ENCODE assay signal across 21 cellular contexts in the genomic region with DNA sequence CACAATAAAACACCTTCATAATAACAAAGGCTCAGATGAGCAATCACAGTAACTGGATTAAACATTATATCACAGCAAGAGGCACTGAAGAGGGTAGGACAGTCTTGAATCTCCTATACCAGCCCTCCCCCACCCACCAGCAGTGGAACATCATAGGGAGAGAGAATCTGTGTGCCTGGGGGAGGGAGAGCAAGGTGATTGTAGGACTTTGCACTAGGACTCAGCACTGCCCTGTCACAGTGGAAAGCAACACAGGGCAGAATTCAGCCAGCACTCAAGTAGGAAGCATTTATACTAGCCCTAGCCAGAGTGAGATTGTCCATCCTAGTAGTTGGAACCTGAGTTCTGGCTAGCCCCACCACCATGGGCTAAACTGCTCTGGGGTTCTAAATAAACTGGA.
"Had no signal": no experiment of that assay in that cellular context is flagged by ENCODE, and none has a peak within 500 bp of the region (broad histone marks: within the 10 kb centered on the region; RNA-seq: fewer than 3 reads in every experiment).

No MANE protein-coding gene starts in this region.

- DNase-seq: IMR-90, Karpas-422, KG1, MG63, NCI-H1092, NCI-H1105 treated with DMSO at 0.1 percent for 48 hours, NCI-H1417 treated with DMSO at 0.1 percent for 48 hours, NCI-H146, NCI-H1694 treated with DMSO at 0.1 percent for 48 hours, NCI-H1930, NCI-H2081, NCI-H2107, NCI-H2227 treated with DMSO at 0.1 percent for 48 hours, NCI-H524, NCI-H69, NCI-H774, PC-3, SHP77, SK-N-SH had no signal

- H3K4me3 ChIP-seq: MG63 had no signal

- H3K4me2 ChIP-seq: SK-N-SH had no signal

- H3K27me3 ChIP-seq: MG63 had no signal

- ATAC-seq: Panc1, PC-3 had no signal

- H3K27ac ChIP-seq: RWPE1 had no signal

- H3K9me3 ChIP-seq: MG63, SK-N-SH had no signal

- H3K9ac ChIP-seq: SK-N-SH had no signal

- H3K36me3 ChIP-seq: MG63 had no signal
